In genomic region chr15:43826508-43827286, GRCh38 we compare ENCODE assay signal across 1 cellular context.
A peak's percentile ranks its signal among the peaks of the same experiment; 100 is the strongest.
TF ChIP-seq lines count a peak whose summit lies in the region.

TSS of gene WDR76 (plus strand) at chr15:43827002. CDS start at chr15:43827033, 31 bp downstream.

TF ChIP-seq in WTC11, 78 proteins besides CTCF, POLR2A, EP300 and RAD21 (continued from another document):
- peak; percentile 88 for TF ChIP-seq ZNF232 (CRISPR knock-in tag; IDR thresholded peaks at IDR 0.05)
- peak; percentile 59; the same call in 1 of the 2 replicates for TF ChIP-seq CREM (CRISPR knock-in tag; IDR thresholded peaks at IDR 0.05)
- peak; percentile 99 for TF ChIP-seq E2F5 (CRISPR knock-in tag; IDR thresholded peaks at IDR 0.05)
- 0 out of 2 replicates have a peak, but pooled peaks have one; percentile 60 for TF ChIP-seq ELF4 (CRISPR knock-in tag; IDR thresholded peaks at IDR 0.05; ENCODE audit: low read depth)
- peak; percentile 25; the same call in 1 of the 2 replicates for TF ChIP-seq SMAD3 (CRISPR knock-in tag; IDR thresholded peaks at IDR 0.05; ENCODE audit: borderline replicate concordance)
- 0 out of 2 replicates have a peak, but pooled peaks have one; percentile 15 for TF ChIP-seq PRRX2 (CRISPR knock-in tag; IDR thresholded peaks at IDR 0.05)
- TF ChIP-seq KAT7 (CRISPR knock-in tag; IDR thresholded peaks at IDR 0.05; ENCODE audit: borderline replicate concordance), result peak; percentile 37; the same call in 1 of the 2 replicates
- peak; percentile 31; the same call in 1 of the 2 replicates for TF ChIP-seq GABPB1 (CRISPR knock-in tag; IDR thresholded peaks at IDR 0.05)
- peak; percentile 67; the same call in 1 of the 2 replicates for TF ChIP-seq MYBL2 (CRISPR knock-in tag; IDR thresholded peaks at IDR 0.05)
- peak; percentile 53; the same call in 1 of the 2 replicates for TF ChIP-seq ESRRA (CRISPR knock-in tag; IDR thresholded peaks at IDR 0.05; ENCODE audit: borderline replicate concordance)
- TF ChIP-seq NFE2L1 (CRISPR knock-in tag; IDR thresholded peaks at IDR 0.05), result peak; percentile 50; the same call in 1 of the 2 replicates
- peak; percentile 88 for TF ChIP-seq MAX (CRISPR knock-in tag; IDR thresholded peaks at IDR 0.05)
